ENCODE assay signal across 10 cellular contexts in genomic region chr3:45890405-45890804, GRCh38. TPM values are rescaled to one million over a fixed set of nuclear protein-coding genes. Genes with fewer than 3 reads are reported as not detected.
DNase-seq lines count a peak whose midpoint lies in the region; ATAC-seq and TF ChIP-seq lines count a peak whose summit lies in the region.
"Had no signal": no experiment of that assay in that cellular context is flagged by ENCODE, and none has a peak within 500 bp of the region (broad histone marks: within the 10 kb centered on the region; RNA-seq: fewer than 3 reads in every experiment).

No MANE protein-coding gene starts in this region.

- H3K36me3 ChIP-seq in upper lobe of right lung: no peaks in the 10 kb centered on the region

- CTCF ChIA-PET in activated naive CD4-positive, alpha-beta T cell treated with anti-CD3 and anti-CD28 coated beads, Interleukin-2, amount 10 ng/mL, durations not matched to agents 7 days and 5 days (lab: Charles Lee): no interaction called here

- H3K9me3 ChIP-seq in upper lobe of right lung: no peaks in the 10 kb centered on the region

- peaks cover 18% of the 10 kb centered on the region for H3K4me1 Mint-ChIP-seq in activated naive CD4-positive, alpha-beta T cell treated with anti-CD3 and anti-CD28 coated beads, Interleukin-2, amount 10 ng/mL, durations not matched to agents 7 days and 5 days

- peaks cover 58% of the 10 kb centered on the region for H3K27me3 Mint-ChIP-seq in activated naive CD4-positive, alpha-beta T cell treated with anti-CD3 and anti-CD28 coated beads, Interleukin-2, amount 10 ng/mL, durations not matched to agents 7 days and 5 days

- no peak overlapping the region for H3K27ac Mint-ChIP-seq in activated naive CD4-positive, alpha-beta T cell treated with anti-CD3 and anti-CD28 coated beads, Interleukin-2, amount 10 ng/mL, durations not matched to agents 7 days and 5 days

- H3K27ac ChIP-seq in upper lobe of right lung: no peak overlapping the region

- no peaks in the 10 kb centered on the region for H3K4me1 ChIP-seq in upper lobe of right lung

- intact Hi-C loops in upper lobe of right lung (cut with DNase I): no loop called here

- ATAC-seq in upper lobe of right lung: peak; percentile 30
- ATAC-seq in SK-N-SH treated with all-trans-retinoic acid at 6 μM for 48 hours: no peak

- H3K4me3 ChIP-seq in upper lobe of right lung: no peak overlapping the region

- H3K36me3 Mint-ChIP-seq in activated naive CD4-positive, alpha-beta T cell treated with anti-CD3 and anti-CD28 coated beads, Interleukin-2, amount 10 ng/mL, durations not matched to agents 7 days and 5 days: no peaks in the 10 kb centered on the region

- H3K9me3 Mint-ChIP-seq in activated naive CD4-positive, alpha-beta T cell treated with anti-CD3 and anti-CD28 coated beads, Interleukin-2, amount 10 ng/mL, durations not matched to agents 7 days and 5 days: no peaks in the 10 kb centered on the region

- H3K27me3 ChIP-seq in upper lobe of right lung: no peaks in the 10 kb centered on the region

- no peak for TF ChIP-seq CTCF in upper lobe of right lung (IDR thresholded peaks at IDR 0.05)

- DNase-seq in activated naive CD4-positive, alpha-beta T cell treated with anti-CD3 and anti-CD28 coated beads, Interleukin-2, amount 10 ng/mL, durations not matched to agents 7 days and 5 days: peak; percentile 29
- DNase-seq in activated naive CD4-positive, alpha-beta T cell treated with Interleukin-2 at 50 U/mL for 16 hours: no peak
- DNase-seq in NCI-H2107 treated with DMSO at 0.1 percent for 48 hours (lab: John Stamatoyannopoulos, UW; ENCODE audit: unreplicated experiment) (peak; percentile 10), upper lobe of right lung (no peak)
- DNase-seq in central memory CD4-positive, alpha-beta T cell: peak; percentile 17
- no peak for DNase-seq in stimulated activated CD8-positive, alpha-beta memory T cell treated with anti-CD3 and anti-CD28 coated beads, Interleukin-4, amount 100 ng/mL, for 48 hours
- DNase-seq in activated CD4-positive, alpha-beta T cell treated with anti-CD3 and anti-CD28 coated beads, Interleukin-2, amount 50 U/mL, for 4 hours: no peak

- no peak overlapping the region for H3K4me3 Mint-ChIP-seq in activated naive CD4-positive, alpha-beta T cell treated with anti-CD3 and anti-CD28 coated beads, Interleukin-2, amount 10 ng/mL, durations not matched to agents 7 days and 5 days

TF ChIP-seq in SK-N-SH treated with all-trans-retinoic acid at 6 μM for 48 hours, 23 proteins besides CTCF, POLR2A, EP300 and RAD21:
- TF ChIP-seq ZNF565 (CRISPR knock-in tag; conservative IDR thresholded peaks at IDR 0.05; ENCODE audit: low read depth): no peak
- TF ChIP-seq, protein P1, sequence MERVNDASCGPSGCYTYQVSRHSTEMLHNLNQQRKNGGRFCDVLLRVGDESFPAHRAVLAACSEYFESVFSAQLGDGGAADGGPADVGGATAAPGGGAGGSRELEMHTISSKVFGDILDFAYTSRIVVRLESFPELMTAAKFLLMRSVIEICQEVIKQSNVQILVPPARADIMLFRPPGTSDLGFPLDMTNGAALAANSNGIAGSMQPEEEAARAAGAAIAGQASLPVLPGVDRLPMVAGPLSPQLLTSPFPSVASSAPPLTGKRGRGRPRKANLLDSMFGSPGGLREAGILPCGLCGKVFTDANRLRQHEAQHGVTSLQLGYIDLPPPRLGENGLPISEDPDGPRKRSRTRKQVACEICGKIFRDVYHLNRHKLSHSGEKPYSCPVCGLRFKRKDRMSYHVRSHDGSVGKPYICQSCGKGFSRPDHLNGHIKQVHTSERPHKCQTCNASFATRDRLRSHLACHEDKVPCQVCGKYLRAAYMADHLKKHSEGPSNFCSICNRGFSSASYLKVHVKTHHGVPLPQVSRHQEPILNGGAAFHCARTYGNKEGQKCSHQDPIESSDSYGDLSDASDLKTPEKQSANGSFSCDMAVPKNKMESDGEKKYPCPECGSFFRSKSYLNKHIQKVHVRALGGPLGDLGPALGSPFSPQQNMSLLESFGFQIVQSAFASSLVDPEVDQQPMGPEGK (CRISPR knock-in tag; IDR thresholded peaks at IDR 0.05; ENCODE audit: borderline replicate concordance): no peak
- TF ChIP-seq CSDC2 (CRISPR knock-in tag; IDR thresholded peaks at IDR 0.05): no peak
- no peak for TF ChIP-seq ZC3H10 (CRISPR knock-in tag; IDR thresholded peaks at IDR 0.05)
- TF ChIP-seq ZFP30 (CRISPR knock-in tag; IDR thresholded peaks at IDR 0.05): no peak
- TF ChIP-seq ZNF70 (CRISPR knock-in tag; IDR thresholded peaks at IDR 0.05): no peak
- no peak for TF ChIP-seq CSRNP3 (CRISPR knock-in tag; IDR thresholded peaks at IDR 0.05)
- no peak for TF ChIP-seq ZFP3 (CRISPR knock-in tag; IDR thresholded peaks at IDR 0.05)

RNA-seq across cellular contexts. Expression of gene CCR9, which starts 4.1 kb away (rescaled TPM):
- not detected for total RNA-seq in upper lobe of right lung
- total RNA-seq: fibroblast of villous mesenchyme, ureter had no signal

RNA-seq across cellular contexts. Expression of gene LZTFL1, which starts 48.5 kb away (rescaled TPM):
- 22.8 TPM for total RNA-seq in upper lobe of right lung

RNA-seq across cellular contexts. Expression of gene CXCR6, which starts 52.9 kb away (rescaled TPM):
- total RNA-seq in upper lobe of right lung: 4.7 TPM

Comparison
In these comparisons a context has a peak if more than half of its experiments do, and no peak if none do; other contexts are left out.
1. DNase-seq: peak in activated naive CD4-positive, alpha-beta T cell treated with anti-CD3 and anti-CD28 coated beads, Interleukin-2, amount 10 ng/mL, durations not matched to agents 7 days and 5 days (single experiment), NCI-H2107 treated with DMSO at 0.1 percent for 48 hours (single experiment) and central memory CD4-positive, alpha-beta T cell (single experiment); none in activated naive CD4-positive, alpha-beta T cell treated with Interleukin-2 at 50 U/mL for 16 hours (single experiment), upper lobe of right lung (single experiment), stimulated activated CD8-positive, alpha-beta memory T cell treated with anti-CD3 and anti-CD28 coated beads, Interleukin-4, amount 100 ng/mL, for 48 hours (single experiment) and activated CD4-positive, alpha-beta T cell treated with anti-CD3 and anti-CD28 coated beads, Interleukin-2, amount 50 U/mL, for 4 hours (0 of 2).